Comparison of ENCODE assay signal across 7 cellular contexts in genomic region chr9:98536542-98537173, GRCh38.
DNase-seq lines count a peak whose midpoint lies in the region; ATAC-seq and TF ChIP-seq lines count a peak whose summit lies in the region.

No MANE protein-coding gene starts in this region.

- peaks cover 12% of the 10 kb centered on the region for H3K27me3 Mint-ChIP-seq in activated naive CD8-positive, alpha-beta T cell treated with anti-CD3 and anti-CD28 coated beads for 36 hours
- peaks cover 17% of the 10 kb centered on the region for H3K27me3 Mint-ChIP-seq in neural progenitor cell (ENCODE audit: insufficient read depth, low read depth)

- no peak overlapping the region for H3K9ac ChIP-seq in neural progenitor cell

- no peaks in the 10 kb centered on the region for H3K9me3 Mint-ChIP-seq in activated naive CD8-positive, alpha-beta T cell treated with anti-CD3 and anti-CD28 coated beads for 36 hours
- H3K9me3 Mint-ChIP-seq in neural progenitor cell: peaks cover 5% of the 10 kb centered on the region

- no peaks in the 10 kb centered on the region for H3K36me3 ChIP-seq in neural progenitor cell

- H3K4me1 Mint-ChIP-seq in activated naive CD8-positive, alpha-beta T cell treated with anti-CD3 and anti-CD28 coated beads for 36 hours: no peaks in the 10 kb centered on the region
- peaks cover 7% of the 10 kb centered on the region for H3K4me1 Mint-ChIP-seq in neural progenitor cell

- no peak overlapping the region for H3K4me3 ChIP-seq in neural progenitor cell

- ATAC-seq in HG03159 (IDR thresholded peaks at IDR 0.05; ENCODE audit: unreplicated experiment): no peak
- no peak for ATAC-seq in GM18907 (IDR thresholded peaks at IDR 0.05; ENCODE audit: unreplicated experiment)
- ATAC-seq in GM19463 (IDR thresholded peaks at IDR 0.05; ENCODE audit: unreplicated experiment): no peak

- H3K4me3 Mint-ChIP-seq in activated naive CD8-positive, alpha-beta T cell treated with anti-CD3 and anti-CD28 coated beads for 36 hours: no peak overlapping the region
- no peak overlapping the region for H3K4me3 Mint-ChIP-seq in neural progenitor cell

- no peaks in the 10 kb centered on the region for H3K9me3 ChIP-seq in neural progenitor cell (ENCODE audit: low read depth)

- no peaks in the 10 kb centered on the region for H3K36me3 Mint-ChIP-seq in activated naive CD8-positive, alpha-beta T cell treated with anti-CD3 and anti-CD28 coated beads for 36 hours
- no peaks in the 10 kb centered on the region for H3K36me3 Mint-ChIP-seq in neural progenitor cell

- no peaks in the 10 kb centered on the region for H3K4me1 ChIP-seq in neural progenitor cell

- DNase-seq in KBM-7: peak; percentile 60
- DNase-seq in activated naive CD8-positive, alpha-beta T cell treated with anti-CD3 and anti-CD28 coated beads for 36 hours: peak; percentile 15
- peak; percentile 31 for DNase-seq in neural progenitor cell (ENCODE audit: low spot score)

- TF ChIP-seq CTCF in GM12873 (IDR thresholded peaks at IDR 0.05; ENCODE audit: insufficient read depth, low read depth, low read length, missing control alignments): peak; percentile 81
- TF ChIP-seq CTCF in neural progenitor cell (IDR thresholded peaks at IDR 0.05): peak; percentile 49

- no peak overlapping the region for H3K4me2 ChIP-seq in neural progenitor cell

- H3F3A ChIP-seq in neural progenitor cell (ENCODE audit: low read depth): no peaks in the 10 kb centered on the region

- no peak overlapping the region for H3K27ac Mint-ChIP-seq in activated naive CD8-positive, alpha-beta T cell treated with anti-CD3 and anti-CD28 coated beads for 36 hours
- no peak overlapping the region for H3K27ac Mint-ChIP-seq in neural progenitor cell

- H3K27ac ChIP-seq in neural progenitor cell: no peak overlapping the region

- no peaks in the 10 kb centered on the region for H3K27me3 ChIP-seq in neural progenitor cell

- no peaks in the 10 kb centered on the region for H4K20me1 ChIP-seq in neural progenitor cell (ENCODE audit: low read depth)

- H2AFZ ChIP-seq in neural progenitor cell (replicated peaks): no peak overlapping the region

- H3K79me2 ChIP-seq in neural progenitor cell (ENCODE audit: low read depth): no peaks in the 10 kb centered on the region

- in situ Hi-C loops in KBM-7 (cut with MboI; ENCODE audit: low pct_unique_long_range_greater_than_20kb, low sequenced_read_pairs): no loop called here
